In the genomic region with DNA sequence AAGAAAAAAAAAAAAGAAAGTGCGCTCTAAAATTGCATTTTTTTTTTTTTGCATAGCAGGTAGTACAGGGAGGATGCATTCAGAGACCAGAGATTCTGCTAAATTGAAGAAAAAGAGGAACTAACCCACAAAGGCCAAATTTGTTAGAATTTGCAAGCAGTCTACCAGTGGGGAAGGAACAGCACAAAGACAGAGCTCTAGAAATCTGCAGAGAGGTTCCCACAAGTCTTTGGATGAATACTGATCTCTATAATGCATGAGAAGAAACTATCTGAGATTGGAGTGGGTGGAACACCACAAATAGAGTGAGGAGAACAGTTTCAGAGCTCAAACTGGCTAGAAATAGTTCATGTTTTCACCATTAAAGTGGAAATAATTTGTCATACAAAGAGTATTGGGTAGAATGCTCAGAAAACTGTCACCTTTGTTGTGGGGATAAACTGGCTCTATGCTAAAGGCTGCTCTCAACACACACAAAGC, we compare ENCODE assay signal across 9 cellular contexts.
DNase-seq lines count a peak whose midpoint lies in the region; ATAC-seq and TF ChIP-seq lines count a peak whose summit lies in the region.
"Had no signal": no experiment of that assay in that cellular context is flagged by ENCODE, and none has a peak within 500 bp of the region (broad histone marks: within the 10 kb centered on the region; RNA-seq: fewer than 3 reads in every experiment).

No MANE protein-coding gene starts in this region.

- H3K4me1 ChIP-seq in PC-9 (replicated peaks; ENCODE audit: insufficient read depth), result no peaks in the 10 kb centered on the region

- no peaks in the 10 kb centered on the region for H3K27me3 Mint-ChIP-seq in activated CD4-positive, alpha-beta T cell treated with anti-CD3 and anti-CD28 coated beads, Interleukin-2, amount 10 ng/mL, durations not matched to agents 7 days and 5 days
- no peaks in the 10 kb centered on the region for H3K27me3 Mint-ChIP-seq in stimulated activated naive B cell treated with anti-CD40 and anti-IgM and Interleukin-4, amounts not matched to agents 10 μg/mL and 1 μg/mL and 100 μg/mL, for 72 hours

- H3K4me2 ChIP-seq in PC-9, result no peak overlapping the region

- no peaks in the 10 kb centered on the region for H3K9me2 ChIP-seq in PC-9 (ENCODE audit: insufficient read depth)

- no peaks in the 10 kb centered on the region for H3K79me2 ChIP-seq in PC-9 (ENCODE audit: low read depth)

- H3K9me3 ChIP-seq in PC-9 (ENCODE audit: insufficient read depth, low read depth), result no peaks in the 10 kb centered on the region

- H2AFZ ChIP-seq in PC-9, result no peak overlapping the region

- peaks cover 6% of the 10 kb centered on the region for H3K36me3 Mint-ChIP-seq in activated CD4-positive, alpha-beta T cell treated with anti-CD3 and anti-CD28 coated beads, Interleukin-2, amount 10 ng/mL, durations not matched to agents 7 days and 5 days (ENCODE audit: low read depth)
- H3K36me3 Mint-ChIP-seq in stimulated activated naive B cell treated with anti-CD40 and anti-IgM and Interleukin-4, amounts not matched to agents 10 μg/mL and 1 μg/mL and 100 μg/mL, for 72 hours, result no peaks in the 10 kb centered on the region

- H3K27ac Mint-ChIP-seq in activated CD4-positive, alpha-beta T cell treated with anti-CD3 and anti-CD28 coated beads, Interleukin-2, amount 10 ng/mL, durations not matched to agents 7 days and 5 days, result peak overlapping the region; percentile 14
- peak overlapping the region; percentile 88 for H3K27ac Mint-ChIP-seq in stimulated activated naive B cell treated with anti-CD40 and anti-IgM and Interleukin-4, amounts not matched to agents 10 μg/mL and 1 μg/mL and 100 μg/mL, for 72 hours

- H3K4me3 Mint-ChIP-seq in activated CD4-positive, alpha-beta T cell treated with anti-CD3 and anti-CD28 coated beads, Interleukin-2, amount 10 ng/mL, durations not matched to agents 7 days and 5 days, result no peak overlapping the region
- peak overlapping the region; percentile 15 to 30 for H3K4me3 Mint-ChIP-seq in stimulated activated naive B cell treated with anti-CD40 and anti-IgM and Interleukin-4, amounts not matched to agents 10 μg/mL and 1 μg/mL and 100 μg/mL, for 72 hours

- H3K9me3 Mint-ChIP-seq in activated CD4-positive, alpha-beta T cell treated with anti-CD3 and anti-CD28 coated beads, Interleukin-2, amount 10 ng/mL, durations not matched to agents 7 days and 5 days, result no peaks in the 10 kb centered on the region
- no peaks in the 10 kb centered on the region for H3K9me3 Mint-ChIP-seq in stimulated activated naive B cell treated with anti-CD40 and anti-IgM and Interleukin-4, amounts not matched to agents 10 μg/mL and 1 μg/mL and 100 μg/mL, for 72 hours

- no peak for DNase-seq in activated CD4-positive, alpha-beta T cell treated with anti-CD3 and anti-CD28 coated beads, Interleukin-2, amount 10 ng/mL, durations not matched to agents 7 days and 5 days
- no peak for DNase-seq in activated CD4-positive, alpha-beta T cell treated with anti-CD3 and anti-CD28 coated beads, Interleukin-2, amount 50 U/mL, for 48 hours
- DNase-seq in MV-4-11 (lab: John Stamatoyannopoulos, UW), result peak; percentile 24
- DNase-seq in stimulated activated naive B cell treated with anti-CD40 and anti-IgM and Interleukin-4, amounts not matched to agents 10 μg/mL and 1 μg/mL and 100 μg/mL, for 72 hours, result peak; percentile 53
- DNase-seq in NCI-H2227 treated with DMSO at 0.1 percent for 48 hours (lab: John Stamatoyannopoulos, UW), result no peak
- no peak for DNase-seq in anterior cingulate cortex (lab: John Stamatoyannopoulos, UW)
- no peak for DNase-seq in PC-9
- DNase-seq: NCI-H774 had no signal

- no peak overlapping the region for H3K27ac ChIP-seq in PC-9

- no peaks in the 10 kb centered on the region for H3F3A ChIP-seq in PC-9 (ENCODE audit: insufficient read depth, low read depth)

- BruUV-seq in PC-9 (replicated peaks; lab: Mats Ljungman, UMichigan), result no TSS peak

- intact Hi-C loops in PC-9 (cut with micrococcal nuclease; ENCODE audit: unreplicated experiment), result no loop called here

- H3K27me3 ChIP-seq in PC-9 (ENCODE audit: insufficient read depth, low read depth), result no peaks in the 10 kb centered on the region

- peaks cover 18% of the 10 kb centered on the region for H3K4me1 Mint-ChIP-seq in activated CD4-positive, alpha-beta T cell treated with anti-CD3 and anti-CD28 coated beads, Interleukin-2, amount 10 ng/mL, durations not matched to agents 7 days and 5 days
- H3K4me1 Mint-ChIP-seq in stimulated activated naive B cell treated with anti-CD40 and anti-IgM and Interleukin-4, amounts not matched to agents 10 μg/mL and 1 μg/mL and 100 μg/mL, for 72 hours, result peaks cover 7 to 22% of the 10 kb centered on the region in 2 donors

- no peak for TF ChIP-seq CTCF in PC-9 (conservative IDR thresholded peaks at IDR 0.05)

- no peaks in the 10 kb centered on the region for H3K36me3 ChIP-seq in PC-9 (ENCODE audit: low read depth)

- no peaks in the 10 kb centered on the region for H4K20me1 ChIP-seq in PC-9 (ENCODE audit: insufficient read depth)

- POLR2A ChIA-PET in activated CD4-positive, alpha-beta T cell treated with anti-CD3 and anti-CD28 coated beads, Interleukin-2, amount 10 ng/mL, durations not matched to agents 7 days and 5 days (lab: Charles Lee), result no interaction called here
- POLR2A ChIA-PET in PC-9 (lab: Charles Lee; ENCODE audit: unreplicated experiment), result no interaction called here

- CTCF ChIA-PET in activated CD4-positive, alpha-beta T cell treated with anti-CD3 and anti-CD28 coated beads, Interleukin-2, amount 10 ng/mL, durations not matched to agents 7 days and 5 days (lab: Charles Lee), result interaction anchor here (1.0 kb wide), 1 partner anchor 9 kb away, joined by 3 read pairs; no protein-coding TSS in a partner anchor
- CTCF ChIA-PET in PC-9 (lab: Charles Lee), result no interaction called here

- no peak overlapping the region for H3K4me3 ChIP-seq in PC-9

- peak; percentile 91 for ATAC-seq in HG02678 (IDR thresholded peaks at IDR 0.05; ENCODE audit: unreplicated experiment)
- ATAC-seq in stimulated activated naive B cell treated with anti-CD40 and anti-IgM and Interleukin-4, amounts not matched to agents 10 μg/mL and 1 μg/mL and 100 μg/mL, for 72 hours (replicated peaks), result peak; percentile 98 to 99

Comparison
In these comparisons a context has a peak if more than half of its experiments do, and no peak if none do; other contexts are left out.
1. DNase-seq: peak in MV-4-11 (single experiment) and stimulated activated naive B cell treated with anti-CD40 and anti-IgM and Interleukin-4, amounts not matched to agents 10 μg/mL and 1 μg/mL and 100 μg/mL, for 72 hours (single experiment); none in activated CD4-positive, alpha-beta T cell treated with anti-CD3 and anti-CD28 coated beads, Interleukin-2, amount 10 ng/mL, durations not matched to agents 7 days and 5 days (single experiment), activated CD4-positive, alpha-beta T cell treated with anti-CD3 and anti-CD28 coated beads, Interleukin-2, amount 50 U/mL, for 48 hours (0 of 2), NCI-H2227 treated with DMSO at 0.1 percent for 48 hours (single experiment), anterior cingulate cortex (0 of 58) and PC-9 (0 of 2).